8 cellular contexts compared by ENCODE assay signal in the genomic region with DNA sequence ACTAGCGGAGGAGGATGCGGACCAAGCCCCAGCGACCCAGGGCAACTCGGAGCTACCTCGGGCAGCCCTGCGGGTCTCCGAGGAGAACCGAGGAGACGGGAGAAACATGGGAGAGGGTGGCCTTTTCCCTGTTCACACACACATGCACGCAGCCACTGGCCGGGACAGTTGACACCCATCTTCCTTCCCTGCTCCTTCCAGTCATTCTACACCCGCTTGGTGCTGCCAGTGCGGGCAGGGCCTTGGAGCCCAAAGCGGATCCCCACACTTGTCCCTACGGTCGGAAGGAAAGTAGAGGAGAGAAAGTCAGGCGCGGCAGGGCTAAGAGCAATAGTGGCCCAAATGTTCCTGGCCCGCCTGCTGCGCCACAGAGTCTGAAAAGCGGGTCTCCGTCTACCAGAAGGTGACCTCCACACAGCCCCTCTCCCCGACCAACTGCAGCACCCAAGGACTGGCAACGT. TPM values are rescaled to one million over a fixed set of nuclear protein-coding genes. Genes with fewer than 3 reads are reported as not detected.
DNase-seq lines count a peak whose midpoint lies in the region; ATAC-seq lines count a peak whose summit lies in the region.

No MANE protein-coding gene starts in this region.

- no peaks in the 10 kb centered on the region for H3K9me3 Mint-ChIP-seq in CD4-positive, alpha-beta memory T cell
- H3K9me3 Mint-ChIP-seq in stimulated activated naive B cell treated with anti-CD40 and anti-IgM and Interleukin-4, amounts not matched to agents 10 μg/mL and 1 μg/mL and 100 μg/mL, for 72 hours: no peaks in the 10 kb centered on the region

- H3K27ac ChIP-seq in CD4-positive, alpha-beta memory T cell (ENCODE audit: low read depth, low read length): peak overlapping the region; percentile 70
- H3K27ac ChIP-seq in HUES64 (ENCODE audit: low read depth, low read length) (no peak overlapping the region), angular gyrus (ENCODE audit: low read depth, low read length) (peak overlapping the region; percentile 99), iPS-18a (ENCODE audit: low read length) (no peak overlapping the region)

- no peaks in the 10 kb centered on the region for H3K36me3 ChIP-seq in CD4-positive, alpha-beta memory T cell (ENCODE audit: insufficient read depth, low read length)
- no peaks in the 10 kb centered on the region for H3K36me3 ChIP-seq in HUES64 (ENCODE audit: insufficient read depth, low read length)
- H3K36me3 ChIP-seq in iPS-18a (ENCODE audit: control insufficient read depth, low read depth, low read length): no peaks in the 10 kb centered on the region

- no peak for ATAC-seq in stimulated activated naive B cell treated with anti-CD40 and anti-IgM and Interleukin-4, amounts not matched to agents 10 μg/mL and 1 μg/mL and 100 μg/mL, for 72 hours (replicated peaks)
- no peak for ATAC-seq in HG02884 (IDR thresholded peaks at IDR 0.05; ENCODE audit: unreplicated experiment)
- ATAC-seq in GM21576 (IDR thresholded peaks at IDR 0.05; ENCODE audit: unreplicated experiment): no peak

- H3K9ac ChIP-seq in HUES64 (ENCODE audit: low read depth, low read length): peak overlapping the region; percentile 7
- peak overlapping the region; percentile 59 for H3K9ac ChIP-seq in iPS-18a (ENCODE audit: low read length)

- H3K27me3 Mint-ChIP-seq in CD4-positive, alpha-beta memory T cell: peaks cover 0 to 5% of the 10 kb centered on the region in 2 donors
- no peaks in the 10 kb centered on the region for H3K27me3 Mint-ChIP-seq in stimulated activated naive B cell treated with anti-CD40 and anti-IgM and Interleukin-4, amounts not matched to agents 10 μg/mL and 1 μg/mL and 100 μg/mL, for 72 hours

- H3K4me1 Mint-ChIP-seq in CD4-positive, alpha-beta memory T cell: peaks cover 21 to 33% (median 27%) of the 10 kb centered on the region in 4 donors
- peaks cover 16 to 34% of the 10 kb centered on the region in 2 donors for H3K4me1 Mint-ChIP-seq in stimulated activated naive B cell treated with anti-CD40 and anti-IgM and Interleukin-4, amounts not matched to agents 10 μg/mL and 1 μg/mL and 100 μg/mL, for 72 hours

- DNase-seq in CD4-positive, alpha-beta memory T cell: peak in 1 of 5 donors; percentile 39
- no peak for DNase-seq in stimulated activated naive B cell treated with anti-CD40 and anti-IgM and Interleukin-4, amounts not matched to agents 10 μg/mL and 1 μg/mL and 100 μg/mL, for 72 hours
- DNase-seq in SIG-M5 (lab: John Stamatoyannopoulos, UW): no peak

- H3K4me3 Mint-ChIP-seq in CD4-positive, alpha-beta memory T cell: peak overlapping the region; percentile 93 to 99 (median 97)
- H3K4me3 Mint-ChIP-seq in stimulated activated naive B cell treated with anti-CD40 and anti-IgM and Interleukin-4, amounts not matched to agents 10 μg/mL and 1 μg/mL and 100 μg/mL, for 72 hours: peak overlapping the region; percentile 95 to 98

- 3% methylated on average over 23 of the region's 24 CpGs for WGBS in HUES64

- peaks cover 26% of the 10 kb centered on the region for H3K4me1 ChIP-seq in CD4-positive, alpha-beta memory T cell (ENCODE audit: insufficient read depth, low read length)
- H3K4me1 ChIP-seq in HUES64 (ENCODE audit: insufficient read depth, low read length) (peaks cover 10% of the 10 kb centered on the region), iPS-18a (ENCODE audit: control insufficient read depth, low read depth, low read length) (peaks cover 18% of the 10 kb centered on the region)

- POLR2A ChIA-PET in CD4-positive, alpha-beta memory T cell (lab: Charles Lee; ENCODE audit: partially characterized antibody): interaction anchor here (0.6 to 4.7 kb wide), 21 partner anchors 9 to 1479 kb away, joined by 3 to 53 read pairs (median 5); a partner anchor contains a TSS

- peaks cover 0 to 16% of the 10 kb centered on the region in 2 donors for H3K36me3 Mint-ChIP-seq in CD4-positive, alpha-beta memory T cell
- H3K36me3 Mint-ChIP-seq in stimulated activated naive B cell treated with anti-CD40 and anti-IgM and Interleukin-4, amounts not matched to agents 10 μg/mL and 1 μg/mL and 100 μg/mL, for 72 hours: peaks cover 0 to 5% of the 10 kb centered on the region in 2 donors

- no peaks in the 10 kb centered on the region for H3K9me3 ChIP-seq in CD4-positive, alpha-beta memory T cell (ENCODE audit: control insufficient read depth in 1 of 2, low read length in 2 of 2)
- H3K9me3 ChIP-seq in HUES64 (ENCODE audit: insufficient read depth, low read depth, low read length) (no peaks in the 10 kb centered on the region), iPS-18a (ENCODE audit: control insufficient read depth, low read depth, low read length) (no peaks in the 10 kb centered on the region)

- H3K27me3 ChIP-seq in CD4-positive, alpha-beta memory T cell (ENCODE audit: insufficient read depth, low read length): no peaks in the 10 kb centered on the region
- peaks cover 25% of the 10 kb centered on the region for H3K27me3 ChIP-seq in HUES64 (ENCODE audit: insufficient read depth, low read length)
- peaks cover 22% of the 10 kb centered on the region for H3K27me3 ChIP-seq in iPS-18a (ENCODE audit: control insufficient read depth, insufficient read depth, low read length)

- intact Hi-C loops in CD4-positive, alpha-beta memory T cell (cut with micrococcal nuclease): loop anchor here (5.0 to 10.0 kb wide), 8 partner anchors 86 to 1841 kb away; a partner anchor contains a TSS

- peak overlapping the region; percentile 96 to 99 for H3K4me3 ChIP-seq in CD4-positive, alpha-beta memory T cell (ENCODE audit: low read length in 2 of 2)
- H3K4me3 ChIP-seq in HUES64 (ENCODE audit: low read length) (peak overlapping the region; percentile 72), iPS-18a (ENCODE audit: low read length) (peak overlapping the region; percentile 92)

- CTCF ChIA-PET in CD4-positive, alpha-beta memory T cell (lab: Charles Lee; ENCODE audit: partially characterized antibody): interaction anchor here (0.7 to 3.4 kb wide), 16 partner anchors 9 to 497 kb away, joined by 3 to 16 read pairs (median 4); no protein-coding TSS in a partner anchor

- H3K27ac Mint-ChIP-seq in CD4-positive, alpha-beta memory T cell: peak overlapping the region; percentile 95 to 98 (median 96)
- peak overlapping the region; percentile 98 for H3K27ac Mint-ChIP-seq in stimulated activated naive B cell treated with anti-CD40 and anti-IgM and Interleukin-4, amounts not matched to agents 10 μg/mL and 1 μg/mL and 100 μg/mL, for 72 hours

RNA-seq across cellular contexts. Expression of a gene that starts 1.1 kb away (rescaled TPM):
- 10 to 100 TPM; 38.3 to 41.8 TPM for total RNA-seq in CD4-positive, alpha-beta memory T cell
- polyA plus RNA-seq in CD4-positive, alpha-beta memory T cell: 1 to 10 TPM; 5.0 to 7.4 TPM
- 24.8 TPM for polyA plus RNA-seq in HUES64 (2013, experiment 1 of 2)
- polyA plus RNA-seq in HUES64 (2013, experiment 2 of 2): 28.8 TPM

Comparison
In these comparisons a context has a peak if more than half of its experiments do, and no peak if none do; other contexts are left out.
1. H3K27ac ChIP-seq: peak in CD4-positive, alpha-beta memory T cell (single experiment) and angular gyrus (single experiment); none in HUES64 (single experiment) and iPS-18a (single experiment).
2. Peak in every context shown above with its lines, with median percentiles within 50 percentile points of each other: H3K4me3 ChIP-seq.